In genomic region chr11:82796970-82797594, GRCh38 we compare ENCODE assay signal across 1 cellular context.
TF ChIP-seq lines count a peak whose summit lies in the region.

No MANE protein-coding gene starts in this region.

TF ChIP-seq in GM23338, 12 proteins besides CTCF, POLR2A, EP300 and RAD21 (continued from another document):
- no peak for TF ChIP-seq ZNF462 (CRISPR knock-in tag; IDR thresholded peaks at IDR 0.05)
- TF ChIP-seq EZH2 (IDR thresholded peaks at IDR 0.05; ENCODE audit: low read depth, unreplicated experiment), result no peak
- TF ChIP-seq ETS1 (IDR thresholded peaks at IDR 0.05), result no peak
- no peak for TF ChIP-seq NANOG (IDR thresholded peaks at IDR 0.05; ENCODE audit: borderline replicate concordance)
